Comparison of ENCODE assay signal across 10 cellular contexts in genomic region chr7:27171636-27172387, GRCh38. TPM values are rescaled to one million over a fixed set of nuclear protein-coding genes. Genes with fewer than 3 reads are reported as not detected.
A peak's percentile ranks its signal among the peaks of the same experiment; 100 is the strongest.
DNase-seq lines count a peak whose midpoint lies in the region; ATAC-seq and TF ChIP-seq lines count a peak whose summit lies in the region.
"Had no signal": no experiment of that assay in that cellular context is flagged by ENCODE, and none has a peak within 500 bp of the region (broad histone marks: within the 10 kb centered on the region; RNA-seq: fewer than 3 reads in every experiment).

No MANE protein-coding gene starts in this region.

- H3K36me3 Mint-ChIP-seq in activated naive CD4-positive, alpha-beta T cell treated with anti-CD3 and anti-CD28 coated beads, Interleukin-2, amount 10 ng/mL, durations not matched to agents 7 days and 5 days = peaks cover 8% of the 10 kb centered on the region
- peaks cover 20% of the 10 kb centered on the region for H3K36me3 Mint-ChIP-seq in natural killer cell

- H3K4me3 Mint-ChIP-seq in activated naive CD4-positive, alpha-beta T cell treated with anti-CD3 and anti-CD28 coated beads, Interleukin-2, amount 10 ng/mL, durations not matched to agents 7 days and 5 days = peak overlapping the region; percentile 27
- H3K4me3 Mint-ChIP-seq in natural killer cell = peak overlapping the region; percentile 87

- peaks cover 14% of the 10 kb centered on the region for H3K4me1 Mint-ChIP-seq in activated naive CD4-positive, alpha-beta T cell treated with anti-CD3 and anti-CD28 coated beads, Interleukin-2, amount 10 ng/mL, durations not matched to agents 7 days and 5 days
- H3K4me1 Mint-ChIP-seq in natural killer cell = peaks cover 29 to 40% of the 10 kb centered on the region in 2 donors

- ATAC-seq in natural killer cell = no peak
- ATAC-seq in HG03378 (IDR thresholded peaks at IDR 0.05; ENCODE audit: unreplicated experiment) = no peak

- DNase-seq in COLO668 (lab: John Stamatoyannopoulos, UW; ENCODE audit: unreplicated experiment) (peak; percentile 73), HS-5 (ENCODE audit: low read depth) (peak; percentile 43), natural killer cell (peak; percentile 15), NCI-H345 (lab: John Stamatoyannopoulos, UW) (no peak), SIG-M5 treated with dmso at 0.1 percent for 504 hours (lab: John Stamatoyannopoulos, UW; ENCODE audit: unreplicated experiment) (no peak), NCI-H146 treated with DMSO at 0.1 percent for 48 hours (lab: John Stamatoyannopoulos, UW; ENCODE audit: unreplicated experiment) (no peak)
- peak; percentile 19 for DNase-seq in activated naive CD4-positive, alpha-beta T cell treated with anti-CD3 and anti-CD28 coated beads, Interleukin-2, amount 10 ng/mL, durations not matched to agents 7 days and 5 days
- DNase-seq: activated CD4-positive, alpha-beta T cell treated with anti-CD3 and anti-CD28 coated beads, Interleukin-2, amount 50 U/mL, for 1 hour; hypothalamus had no signal

- H3K27ac Mint-ChIP-seq in activated naive CD4-positive, alpha-beta T cell treated with anti-CD3 and anti-CD28 coated beads, Interleukin-2, amount 10 ng/mL, durations not matched to agents 7 days and 5 days = peak overlapping the region; percentile 68
- peak overlapping the region; percentile 60 to 63 for H3K27ac Mint-ChIP-seq in natural killer cell

- no peak for TF ChIP-seq CTCF in natural killer cell (IDR thresholded peaks at IDR 0.05)

- CTCF ChIA-PET in activated naive CD4-positive, alpha-beta T cell treated with anti-CD3 and anti-CD28 coated beads, Interleukin-2, amount 10 ng/mL, durations not matched to agents 7 days and 5 days (lab: Charles Lee) = interaction anchor here (2.3 kb wide), 1 partner anchor 24 kb away, joined by 6 read pairs; no protein-coding TSS in a partner anchor

- H3K9me3 Mint-ChIP-seq in activated naive CD4-positive, alpha-beta T cell treated with anti-CD3 and anti-CD28 coated beads, Interleukin-2, amount 10 ng/mL, durations not matched to agents 7 days and 5 days = no peaks in the 10 kb centered on the region
- no peaks in the 10 kb centered on the region for H3K9me3 Mint-ChIP-seq in natural killer cell

- H3K27me3 Mint-ChIP-seq in activated naive CD4-positive, alpha-beta T cell treated with anti-CD3 and anti-CD28 coated beads, Interleukin-2, amount 10 ng/mL, durations not matched to agents 7 days and 5 days = peaks cover 98% of the 10 kb centered on the region
- H3K27me3 Mint-ChIP-seq in natural killer cell (ENCODE audit: low read depth in 2 of 2) = peaks cover 56 to 65% of the 10 kb centered on the region in 2 donors

- intact Hi-C loops in natural killer cell (cut with micrococcal nuclease) = loop anchor here (2.0 kb wide), 2 partner anchors 15 kb away; partner anchors contain the start of gene HOXA7

RNA-seq across cellular contexts. Expression of gene HOXA10, which starts 2.3 kb away (rescaled TPM):
- total RNA-seq in natural killer cell = 1 to 10 TPM in 2 of 3 donors, under 1 TPM in 1; 0.82 to 3.3 (median 2.2) TPM

RNA-seq across cellular contexts. Expression of gene HOXA9, which starts 6.5 kb away (rescaled TPM):
- total RNA-seq in natural killer cell = 1 to 10 TPM in 1 of 3 donors, under 1 TPM in 2; 0.39 to 4.6 (median 0.42) TPM

RNA-seq across cellular contexts. Expression of gene HOXA11, which starts 13.2 kb away (rescaled TPM):
- total RNA-seq in natural killer cell = not detected

RNA-seq across cellular contexts. Expression of gene HOXA7, which starts 15.3 kb away (rescaled TPM):
- total RNA-seq in natural killer cell = not detected

RNA-seq across cellular contexts. Expression of gene HOXA3, which starts 19.4 kb away (rescaled TPM):
- total RNA-seq in natural killer cell = under 1 TPM; 0.32 to 0.78 (median 0.35) TPM

Comparison
In these comparisons a context has a peak if more than half of its experiments do, and no peak if none do; other contexts are left out.
1. DNase-seq: peak in COLO668 (single experiment), HS-5 (single experiment), activated naive CD4-positive, alpha-beta T cell treated with anti-CD3 and anti-CD28 coated beads, Interleukin-2, amount 10 ng/mL, durations not matched to agents 7 days and 5 days (single experiment) and natural killer cell (single experiment); none in NCI-H345 (single experiment), SIG-M5 treated with dmso at 0.1 percent for 504 hours (single experiment) and NCI-H146 treated with DMSO at 0.1 percent for 48 hours (single experiment).